12 cellular contexts compared by ENCODE assay signal in the genomic region with DNA sequence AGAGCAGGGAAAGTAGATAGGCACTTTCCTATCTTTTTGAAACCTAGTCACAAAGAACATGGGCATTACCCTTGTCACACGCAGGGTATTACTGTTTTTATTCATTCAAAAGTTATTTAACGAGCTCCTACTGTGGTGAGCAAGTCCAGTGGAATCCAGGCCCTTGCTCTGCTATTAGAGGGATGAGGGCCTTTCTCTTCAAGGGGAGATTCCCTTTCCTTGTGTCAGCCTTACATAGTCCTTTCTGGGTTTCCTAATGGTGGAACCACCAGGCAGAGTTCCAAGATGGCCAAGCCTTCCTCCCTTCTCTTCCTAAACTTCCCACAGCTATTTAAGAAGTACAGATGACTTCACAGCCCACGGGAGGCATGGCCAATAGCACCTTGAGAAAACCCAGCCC.
DNase-seq lines count a peak whose midpoint lies in the region; ATAC-seq and TF ChIP-seq lines count a peak whose summit lies in the region.
"Had no signal": no experiment of that assay in that cellular context is flagged by ENCODE, and none has a peak within 500 bp of the region (broad histone marks: within the 10 kb centered on the region; RNA-seq: fewer than 3 reads in every experiment).

No MANE protein-coding gene starts in this region.

- TF ChIP-seq POLR2A in lower leg skin (IDR thresholded peaks at IDR 0.05) = no peak

- peaks cover 16% of the 10 kb centered on the region for H3K4me1 ChIP-seq in Panc1 (ENCODE audit: control insufficient read depth, insufficient read depth, low read length)
- H3K4me1 ChIP-seq: uterus had no signal

- no TSS peak for BruUV-seq in Panc1 (replicated peaks; lab: Mats Ljungman, UMichigan)

- H3K27ac ChIP-seq in Panc1 (ENCODE audit: low read length) (peak overlapping the region; percentile 19; the same call in 1 of the 2 replicates), epithelial cell of prostate (peak overlapping the region; percentile 22)
- H3K27ac ChIP-seq: uterus had no signal

- H3K36me3 Mint-ChIP-seq in osteocyte (ENCODE audit: unreplicated experiment) = peaks cover 3% of the 10 kb centered on the region

- TF ChIP-seq CTCF in Panc1 (IDR thresholded peaks at IDR 0.05) (no peak), osteocyte (IDR thresholded peaks at IDR 0.05) (no peak), lower leg skin (IDR thresholded peaks at IDR 0.05) (no peak)

- H3K27ac Mint-ChIP-seq in osteocyte (ENCODE audit: unreplicated experiment) = peak overlapping the region; percentile 58

- H3K4me3 ChIP-seq in Panc1 (ENCODE audit: low read depth in 2 of 2, low read length in 2 of 2) (no peak overlapping the region), lower leg skin (ENCODE audit: low read depth, poor library complexity, severe bottlenecking) (no peak overlapping the region)
- H3K4me3 ChIP-seq: uterus had no signal

- peaks cover 70% of the 10 kb centered on the region for H3K4me1 Mint-ChIP-seq in osteocyte (ENCODE audit: unreplicated experiment)

- ATAC-seq in Panc1 (peak; percentile 78), HG03378 (IDR thresholded peaks at IDR 0.05; ENCODE audit: unreplicated experiment) (no peak)

- in situ Hi-C loops in Caki2 (cut with HindIII; ENCODE audit: low pct_unique_long_range_greater_than_20kb, low sequenced_read_pairs) (no loop called here), Panc1 (cut with HindIII; ENCODE audit: low pct_unique_long_range_greater_than_20kb, low sequenced_read_pairs) (no loop called here)

- H3K4me3 Mint-ChIP-seq in osteocyte (ENCODE audit: unreplicated experiment) = no peak overlapping the region

- POLR2A ChIA-PET in Panc1 (lab: Charles Lee) = no interaction called here

- no peaks in the 10 kb centered on the region for H3K9me3 ChIP-seq in Panc1 (ENCODE audit: control insufficient read depth, insufficient read depth, low read depth, low read length)
- H3K9me3 ChIP-seq: uterus had no signal

- peak; percentile 72 for DNase-seq in Caki2 (ENCODE audit: low read depth)
- DNase-seq in Panc1 (ENCODE audit: low read depth, low spot score) = no peak
- DNase-seq in epithelial cell of prostate (ENCODE audit: low read depth, low spot score) = no peak
- no peak for DNase-seq in osteocyte (ENCODE audit: extremely low spot score, unreplicated experiment)
- no peak for DNase-seq in NCI-H1105 treated with DMSO at 0.1 percent for 48 hours (lab: John Stamatoyannopoulos, UW)
- no peak for DNase-seq in lower leg skin (ENCODE audit: low spot score in 2 of 2)
- DNase-seq in NCI-H524 (lab: John Stamatoyannopoulos, UW) = no peak
- DNase-seq: MM.1S, NCI-H524 treated with DMSO at 0.1 percent for 48 hours, small intestine, uterus had no signal

- CTCF ChIA-PET in Panc1 (lab: Charles Lee) = interaction anchor here (0.7 kb wide), 1 partner anchor 136 kb away, joined by 3 read pairs; no protein-coding TSS in a partner anchor

- 76 to 78% methylated on average over 3 of the region's 3 CpGs for WGBS in lower leg skin, 2 donors

- H3K27me3 ChIP-seq in Panc1 (ENCODE audit: control insufficient read depth, insufficient read depth, low read length) = no peaks in the 10 kb centered on the region
- H3K27me3 ChIP-seq: uterus had no signal

- no peaks in the 10 kb centered on the region for H3K27me3 Mint-ChIP-seq in osteocyte (ENCODE audit: unreplicated experiment)

- H3K36me3 ChIP-seq in Panc1 (ENCODE audit: control insufficient read depth, insufficient read depth, low read length) = no peaks in the 10 kb centered on the region
- H3K36me3 ChIP-seq: uterus had no signal

- H3K9me3 Mint-ChIP-seq in osteocyte (ENCODE audit: unreplicated experiment) = no peaks in the 10 kb centered on the region

- intact Hi-C loops in Panc1 (cut with micrococcal nuclease; ENCODE audit: unreplicated experiment) = loop anchor here (2.0 kb wide), 1 partner anchor 184 kb away; no protein-coding TSS in a partner anchor
- intact Hi-C loops in lower leg skin (cut with DNase I; ENCODE audit: low total_unique reads) = loop anchor here (10.0 kb wide), 1 partner anchor 184 kb away; no protein-coding TSS in a partner anchor
